In the genomic region with DNA sequence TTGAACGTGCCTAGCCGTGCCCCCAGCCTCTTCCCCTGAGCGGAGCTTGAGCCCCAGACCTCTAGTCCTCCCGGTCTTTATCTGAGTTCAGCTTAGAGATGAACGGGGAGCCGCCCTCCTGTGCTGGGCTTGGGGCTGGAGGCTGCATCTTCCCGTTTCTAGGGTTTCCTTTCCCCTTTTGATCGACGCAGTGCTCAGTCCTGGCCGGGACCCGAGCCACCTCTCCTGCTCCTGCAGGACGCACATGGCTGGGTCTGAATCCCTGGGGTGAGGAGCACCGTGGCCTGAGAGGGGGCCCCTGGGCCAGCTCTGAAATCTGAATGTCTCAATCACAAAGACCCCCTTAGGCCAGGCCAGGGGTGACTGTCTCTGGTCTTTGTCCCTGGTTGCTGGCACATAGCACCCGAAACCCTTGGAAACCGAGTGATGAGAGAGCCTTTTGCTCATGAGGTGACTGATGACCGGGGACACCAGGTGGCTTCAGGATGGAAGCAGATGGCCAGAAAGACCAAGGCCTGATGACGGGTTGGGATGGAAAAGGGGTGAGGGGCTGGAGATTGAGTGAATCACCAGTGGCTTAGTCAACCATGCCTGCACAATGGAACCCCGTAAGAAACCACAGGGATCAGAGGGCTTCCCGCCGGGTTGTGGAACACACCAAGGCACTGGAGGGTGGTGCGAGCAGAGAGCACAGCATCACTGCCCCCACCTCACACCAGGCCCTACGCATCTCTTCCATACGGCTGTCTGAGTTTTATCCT, we compare ENCODE assay signal across 1 cellular context.
TF ChIP-seq lines count a peak whose summit lies in the region.

No MANE protein-coding gene starts in this region.

TF ChIP-seq in HepG2, 621 proteins besides CTCF, POLR2A, EP300 and RAD21 (continued from another document and continues in another):
- no peak for TF ChIP-seq AKNA (CRISPR knock-in tag; IDR thresholded peaks at IDR 0.05; ENCODE audit: borderline replicate concordance)
- TF ChIP-seq, protein P1, sequence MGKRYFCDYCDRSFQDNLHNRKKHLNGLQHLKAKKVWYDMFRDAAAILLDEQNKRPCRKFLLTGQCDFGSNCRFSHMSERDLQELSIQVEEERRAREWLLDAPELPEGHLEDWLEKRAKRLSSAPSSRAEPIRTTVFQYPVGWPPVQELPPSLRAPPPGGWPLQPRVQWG (CRISPR knock-in tag; IDR thresholded peaks at IDR 0.05; ENCODE audit: borderline replicate concordance, low read depth): no peak
- TF ChIP-seq REST (IDR thresholded peaks at IDR 0.05; ENCODE audit: borderline replicate concordance in 1 of 2, low read depth in 1 of 2, low read length in 2 of 2): no peak
- TF ChIP-seq NPAS2 (CRISPR knock-in tag; IDR thresholded peaks at IDR 0.05; ENCODE audit: borderline replicate concordance): no peak
- 0 out of 2 replicates have a peak, but pooled peaks have one; percentile 67 for TF ChIP-seq ZNF576 (CRISPR knock-in tag; IDR thresholded peaks at IDR 0.05)
- no peak for TF ChIP-seq ZNF776 (CRISPR knock-in tag; IDR thresholded peaks at IDR 0.05)
- no peak for TF ChIP-seq ZNF34 (CRISPR knock-in tag; IDR thresholded peaks at IDR 0.05; ENCODE audit: borderline replicate concordance)
- no peak for TF ChIP-seq ZNF564 (CRISPR knock-in tag; IDR thresholded peaks at IDR 0.05)
- no peak for TF ChIP-seq CC2D1A (CRISPR knock-in tag; IDR thresholded peaks at IDR 0.05)
- no peak for TF ChIP-seq HCFC1 (IDR thresholded peaks at IDR 0.05; ENCODE audit: low read depth, low read length)
- no peak for TF ChIP-seq TFAP4 (IDR thresholded peaks at IDR 0.05; ENCODE audit: borderline replicate concordance, low read depth)
- TF ChIP-seq, protein P2, sequence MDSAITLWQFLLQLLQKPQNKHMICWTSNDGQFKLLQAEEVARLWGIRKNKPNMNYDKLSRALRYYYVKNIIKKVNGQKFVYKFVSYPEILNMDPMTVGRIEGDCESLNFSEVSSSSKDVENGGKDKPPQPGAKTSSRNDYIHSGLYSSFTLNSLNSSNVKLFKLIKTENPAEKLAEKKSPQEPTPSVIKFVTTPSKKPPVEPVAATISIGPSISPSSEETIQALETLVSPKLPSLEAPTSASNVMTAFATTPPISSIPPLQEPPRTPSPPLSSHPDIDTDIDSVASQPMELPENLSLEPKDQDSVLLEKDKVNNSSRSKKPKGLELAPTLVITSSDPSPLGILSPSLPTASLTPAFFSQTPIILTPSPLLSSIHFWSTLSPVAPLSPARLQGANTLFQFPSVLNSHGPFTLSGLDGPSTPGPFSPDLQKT (CRISPR knock-in tag; IDR thresholded peaks at IDR 0.05; ENCODE audit: borderline replicate concordance): no peak
- no peak for TF ChIP-seq ZNF256 (CRISPR knock-in tag; conservative IDR thresholded peaks at IDR 0.05)
- no peak for TF ChIP-seq SIN3B (IDR thresholded peaks at IDR 0.05; ENCODE audit: low read length)
- TF ChIP-seq ZNF562 (CRISPR knock-in tag; IDR thresholded peaks at IDR 0.05; ENCODE audit: borderline replicate concordance): no peak
- no peak for TF ChIP-seq RFX3 (CRISPR knock-in tag; IDR thresholded peaks at IDR 0.05)
- no peak for TF ChIP-seq FLYWCH1 (CRISPR knock-in tag; IDR thresholded peaks at IDR 0.05)
- TF ChIP-seq NFIC (IDR thresholded peaks at IDR 0.05; ENCODE audit: low read length): no peak
- TF ChIP-seq ZNF572 (CRISPR knock-in tag; IDR thresholded peaks at IDR 0.05): peak; percentile 95
- TF ChIP-seq, protein P3, sequence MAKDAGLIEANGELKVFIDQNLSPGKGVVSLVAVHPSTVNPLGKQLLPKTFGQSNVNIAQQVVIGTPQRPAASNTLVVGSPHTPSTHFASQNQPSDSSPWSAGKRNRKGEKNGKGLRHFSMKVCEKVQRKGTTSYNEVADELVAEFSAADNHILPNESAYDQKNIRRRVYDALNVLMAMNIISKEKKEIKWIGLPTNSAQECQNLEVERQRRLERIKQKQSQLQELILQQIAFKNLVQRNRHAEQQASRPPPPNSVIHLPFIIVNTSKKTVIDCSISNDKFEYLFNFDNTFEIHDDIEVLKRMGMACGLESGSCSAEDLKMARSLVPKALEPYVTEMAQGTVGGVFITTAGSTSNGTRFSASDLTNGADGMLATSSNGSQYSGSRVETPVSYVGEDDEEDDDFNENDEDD (CRISPR knock-in tag; IDR thresholded peaks at IDR 0.05; ENCODE audit: borderline replicate concordance): no peak
- TF ChIP-seq CHD4 (IDR thresholded peaks at IDR 0.05; ENCODE audit: borderline replicate concordance, low read length): no peak
- TF ChIP-seq MXI1 (IDR thresholded peaks at IDR 0.05; ENCODE audit: borderline replicate concordance, low read depth, low read length): no peak
- no peak for TF ChIP-seq PHF5A (CRISPR knock-in tag; IDR thresholded peaks at IDR 0.05; ENCODE audit: low read depth, unreplicated experiment)
- no peak for TF ChIP-seq ZSCAN31 (CRISPR knock-in tag; IDR thresholded peaks at IDR 0.05; ENCODE audit: low read depth)
- no peak for TF ChIP-seq ZBTB39 (CRISPR knock-in tag; IDR thresholded peaks at IDR 0.05)
- no peak for TF ChIP-seq ZKSCAN5 (CRISPR knock-in tag; IDR thresholded peaks at IDR 0.05)
- TF ChIP-seq ZNF841 (CRISPR knock-in tag; IDR thresholded peaks at IDR 0.05; ENCODE audit: borderline replicate concordance): no peak
- TF ChIP-seq HDAC6 (IDR thresholded peaks at IDR 0.05; ENCODE audit: low read depth, low read length): no peak
